26 cellular contexts compared by ENCODE assay signal in the genomic region with DNA sequence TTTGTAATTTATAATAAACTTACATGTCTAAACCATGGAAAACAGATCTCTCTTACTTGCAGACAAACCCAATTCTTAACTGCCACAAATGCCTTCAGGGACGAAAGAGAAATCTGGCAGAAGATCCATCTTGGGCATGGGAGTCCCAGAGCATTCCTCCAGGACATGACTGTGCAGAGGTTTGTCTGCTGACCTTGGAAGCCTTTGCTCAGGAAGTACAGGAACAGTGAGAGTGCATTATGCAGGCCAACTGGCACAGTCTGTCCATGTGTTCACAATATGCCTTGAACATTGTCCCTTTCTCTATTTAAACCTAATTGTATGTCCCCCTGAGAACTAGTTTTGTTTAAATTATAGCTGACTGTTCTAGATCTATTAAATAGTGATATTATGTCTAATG.
DNase-seq lines count a peak whose midpoint lies in the region; ATAC-seq, FAIRE-seq and TF ChIP-seq lines count a peak whose summit lies in the region.
"Had no signal": no experiment of that assay in that cellular context is flagged by ENCODE, and none has a peak within 500 bp of the region (broad histone marks: within the 10 kb centered on the region; RNA-seq: fewer than 3 reads in every experiment).

No MANE protein-coding gene starts in this region.

- no peak overlapping the region for H3K23ac ChIP-seq in H1 (ENCODE audit: insufficient read length)

- H3K56ac ChIP-seq in H1 (replicated peaks; ENCODE audit: insufficient read length, low read depth, low read length), result no peak overlapping the region

- H3K4me3 Mint-ChIP-seq in natural killer cell, result no peak overlapping the region
- H3K4me3 Mint-ChIP-seq: activated CD4-positive, alpha-beta T cell treated with anti-CD3 and anti-CD28 coated beads, Interleukin-2, amount 10 ng/mL, durations not matched to agents 7 days and 5 days; activated naive CD8-positive, alpha-beta T cell treated with anti-CD3 and anti-CD28 coated beads, Interleukin-2, amount 50 U/mL, for 24 hours; neural progenitor cell; T-cell had no signal

- ATAC-seq in heart left ventricle, result peak in 3 of 4 donors; percentile 46 to 54 (median 53)
- no peak for ATAC-seq in natural killer cell
- ATAC-seq: A549; activated naive CD8-positive, alpha-beta T cell treated with anti-CD3 and anti-CD28 coated beads, Interleukin-2, amount 50 U/mL, for 24 hours; mucosa of descending colon; T-cell had no signal

- H3K4ac ChIP-seq in H1 (replicated peaks; ENCODE audit: insufficient read length, low read depth, low read length), result no peak overlapping the region

- H3K9me3 ChIP-seq in heart left ventricle, result no peaks in the 10 kb centered on the region
- H3K9me3 ChIP-seq in right atrium auricular region, result no peaks in the 10 kb centered on the region
- H3K9me3 ChIP-seq in H1 (ENCODE audit: insufficient read depth in 2 of 2, low read depth in 1 of 2, low read length in 1 of 2), result no peaks in the 10 kb centered on the region
- no peaks in the 10 kb centered on the region for H3K9me3 ChIP-seq in keratinocyte (ENCODE audit: control insufficient read depth, low read depth, low read length)
- H3K9me3 ChIP-seq in WERI-Rb-1 (ENCODE audit: severe bottlenecking), result no peaks in the 10 kb centered on the region
- H3K9me3 ChIP-seq: A549, mucosa of descending colon had no signal

- POLR2A ChIA-PET in H1 (lab: Charles Lee; ENCODE audit: partially characterized antibody), result no interaction called here

- H3K23me2 ChIP-seq in H1 (ENCODE audit: low read depth, low read length), result no peaks in the 10 kb centered on the region

- no peak overlapping the region for H4K5ac ChIP-seq in H1 (ENCODE audit: insufficient read length, low read depth, low read length)

- H4K20me1 ChIP-seq in H1 (replicated peaks in 1 of 2; ENCODE audit: control insufficient read depth in 1 of 2, insufficient read depth in 2 of 2, low read length in 2 of 2) (no peaks in the 10 kb centered on the region), keratinocyte (ENCODE audit: control insufficient read depth, extremely low read depth, insufficient read depth, low read length) (no peaks in the 10 kb centered on the region)

- no peak overlapping the region for H3K27ac Mint-ChIP-seq in natural killer cell
- H3K27ac Mint-ChIP-seq: activated CD4-positive, alpha-beta T cell treated with anti-CD3 and anti-CD28 coated beads, Interleukin-2, amount 10 ng/mL, durations not matched to agents 7 days and 5 days; activated naive CD8-positive, alpha-beta T cell treated with anti-CD3 and anti-CD28 coated beads, Interleukin-2, amount 50 U/mL, for 24 hours; activated T-helper 2 cell treated with anti-CD3 and anti-CD28 coated beads, Interferon-gamma antibody, Interleukin-2, Interleukin-4, amounts not matched to agents 10 μg/mL and 5 μg/mL and 100 μg/mL, durations not matched to agents 14 hours and 24 hours and 36 hours; IgD-negative memory B cell; neural progenitor cell; T-cell had no signal

- H2AK5ac ChIP-seq in H1 (ENCODE audit: low read depth, low read length), result no peak overlapping the region

- TF ChIP-seq EP300 in H1 (IDR thresholded peaks at IDR 0.05; ENCODE audit: borderline replicate concordance in 1 of 2, low read depth in 2 of 2, low read length in 2 of 2), result no peak

- CTCF ChIA-PET in H1 (lab: Charles Lee; ENCODE audit: partially characterized antibody), result interaction anchor here (0.9 to 1.9 kb wide), 2 partner anchors 17 to 35 kb away, joined by 3 to 6 read pairs; no protein-coding TSS in a partner anchor

- H3K4me3 ChIP-seq in heart left ventricle (no peak overlapping the region), right atrium auricular region (no peak overlapping the region), H1 (ENCODE audit: extremely low read depth in 1 of 4, insufficient read depth in 2 of 4, low read depth in 3 of 4, low read length in 4 of 4) (no peak overlapping the region), keratinocyte (ENCODE audit: control insufficient read depth in 2 of 3, extremely low read depth in 1 of 3, insufficient read depth in 2 of 3, low read depth in 1 of 3, low read length in 3 of 3) (no peak overlapping the region), WERI-Rb-1 (ENCODE audit: low read depth, low read length) (no peak overlapping the region)
- H3K4me3 ChIP-seq: A549, mucosa of descending colon, neural progenitor cell had no signal

- H3K36me3 Mint-ChIP-seq in natural killer cell, result no peaks in the 10 kb centered on the region
- H3K36me3 Mint-ChIP-seq: IgD-negative memory B cell, neural progenitor cell, T-cell had no signal

- H2BK20ac ChIP-seq in H1 (ENCODE audit: low read length), result no peak overlapping the region

- 6 to 52% (median 17%) methylated on average over 1 of the region's 1 CpG for WGBS in heart left ventricle, 4 donors
- WGBS in H1 (ENCODE audit: extremely low coverage in 1 of 2, insufficient coverage in 1 of 2, insufficient read length in 1 of 2, insufficient replicate concordance in 2 of 2, low coverage in 1 of 2, low lambda C conversion rate in 2 of 2, missing lambda C conversion rate in 1 of 2), 2 experiments, result 85% methylated on average over 1 of the region's 1 CpG; no CpG with 5 or more reads in 1 of the 2 experiments

- H3K27me3 ChIP-seq in heart left ventricle (no peaks in the 10 kb centered on the region), right atrium auricular region (no peaks in the 10 kb centered on the region), H1 (replicated peaks in 1 of 4; ENCODE audit: control insufficient read depth in 3 of 4, extremely low read depth in 1 of 4, insufficient read depth in 3 of 4, low read length in 3 of 4) (no peaks in the 10 kb centered on the region), keratinocyte (ENCODE audit: control insufficient read depth, extremely low read depth, insufficient read depth, low read length) (no peaks in the 10 kb centered on the region), WERI-Rb-1 (ENCODE audit: insufficient read depth, low read depth, severe bottlenecking) (no peaks in the 10 kb centered on the region)
- H3K27me3 ChIP-seq: neural progenitor cell had no signal

- H3K79me2 ChIP-seq in H1 (ENCODE audit: control insufficient read depth in 1 of 2, insufficient read depth in 2 of 2, low read length in 2 of 2) (no peaks in the 10 kb centered on the region), keratinocyte (ENCODE audit: control insufficient read depth, insufficient read depth, low read length) (no peaks in the 10 kb centered on the region)

- H3K4me1 Mint-ChIP-seq in natural killer cell, result peaks cover 5 to 16% of the 10 kb centered on the region in 2 donors
- H3K4me1 Mint-ChIP-seq: activated CD4-positive, alpha-beta T cell treated with anti-CD3 and anti-CD28 coated beads, Interleukin-2, amount 10 ng/mL, durations not matched to agents 7 days and 5 days; activated naive CD8-positive, alpha-beta T cell treated with anti-CD3 and anti-CD28 coated beads, Interleukin-2, amount 50 U/mL, for 24 hours; IgD-negative memory B cell; neural progenitor cell; T-cell had no signal

- H4K91ac ChIP-seq in H1 (replicated peaks; ENCODE audit: insufficient read length, low read length), result peak overlapping the region; percentile 10

- H3K79me1 ChIP-seq in H1 (ENCODE audit: low read depth, low read length), result no peaks in the 10 kb centered on the region

- no peak overlapping the region for H3K14ac ChIP-seq in H1 (ENCODE audit: insufficient read length)

- no peaks in the 10 kb centered on the region for H3K27me3 Mint-ChIP-seq in natural killer cell (ENCODE audit: low read depth in 2 of 2)

- H3K36me3 ChIP-seq in heart left ventricle, result no peaks in the 10 kb centered on the region
- no peaks in the 10 kb centered on the region for H3K36me3 ChIP-seq in right atrium auricular region
- H3K36me3 ChIP-seq in H1 (ENCODE audit: control insufficient read depth in 2 of 4, insufficient read depth in 4 of 4, low read length in 3 of 4), result no peaks in the 10 kb centered on the region
- no peaks in the 10 kb centered on the region for H3K36me3 ChIP-seq in keratinocyte (ENCODE audit: control insufficient read depth in 2 of 2, extremely low read depth in 1 of 2, insufficient read depth in 2 of 2, low read length in 2 of 2)
- no peaks in the 10 kb centered on the region for H3K36me3 ChIP-seq in WERI-Rb-1
- H3K36me3 ChIP-seq: neural progenitor cell had no signal

- H2AFZ ChIP-seq in H1 (ENCODE audit: low read length) (no peak overlapping the region), keratinocyte (ENCODE audit: control insufficient read depth, low read length) (peak overlapping the region; percentile 10)
- H2AFZ ChIP-seq: neural progenitor cell had no signal

- TF ChIP-seq CTCF in heart left ventricle (IDR thresholded peaks at IDR 0.05) (no peak), right atrium auricular region (IDR thresholded peaks at IDR 0.05) (no peak), H1 (IDR thresholded peaks at IDR 0.05; ENCODE audit: control extremely low read depth in 1 of 3, insufficient read depth in 1 of 3, low read depth in 1 of 3, low read length in 3 of 3) (no peak), keratinocyte (optimal IDR thresholded peaks at IDR 0.05 in 1 of 3, IDR thresholded peaks at IDR 0.05 in 1 of 3, conservative IDR thresholded peaks at IDR 0.05 in 1 of 3; ENCODE audit: extremely low read depth in 1 of 3, insufficient read depth in 2 of 3, low read length in 3 of 3) (no peak), WERI-Rb-1 (IDR thresholded peaks at IDR 0.05; ENCODE audit: low read depth, low read length) (no peak), natural killer cell (IDR thresholded peaks at IDR 0.05) (no peak)

- TF ChIP-seq RAD21 in H1 (IDR thresholded peaks at IDR 0.05 in 1 of 2, conservative IDR thresholded peaks at IDR 0.05 in 1 of 2; ENCODE audit: low read depth in 2 of 2, low read length in 2 of 2), result no peak

- H3K4me2 ChIP-seq in H1 (ENCODE audit: insufficient read depth in 1 of 2, low read depth in 2 of 2, low read length in 2 of 2), result no peak overlapping the region
- no peak overlapping the region for H3K4me2 ChIP-seq in keratinocyte (ENCODE audit: control insufficient read depth, extremely low read depth, insufficient read depth, low read depth, low read length)
- H3K4me2 ChIP-seq: A549, neural progenitor cell had no signal

- peaks cover 4 to 10% of the 10 kb centered on the region in 2 donors for H3K9me3 Mint-ChIP-seq in natural killer cell
- H3K9me3 Mint-ChIP-seq: activated CD4-positive, alpha-beta T cell treated with anti-CD3 and anti-CD28 coated beads, Interleukin-2, amount 10 ng/mL, durations not matched to agents 7 days and 5 days; activated T-helper 2 cell treated with anti-CD3 and anti-CD28 coated beads, Interferon-gamma antibody, Interleukin-2, Interleukin-4, amounts not matched to agents 10 μg/mL and 5 μg/mL and 100 μg/mL, durations not matched to agents 14 hours and 24 hours and 36 hours; neural progenitor cell; T-cell had no signal

- no peak overlapping the region for H2BK120ac ChIP-seq in H1 (replicated peaks; ENCODE audit: low read depth, low read length)

- H4K8ac ChIP-seq in H1 (ENCODE audit: extremely low read depth, insufficient read depth, low read length), result no peak overlapping the region

- no peak for FAIRE-seq in H1 (lab: Jason Lieb, UNC)
- FAIRE-seq in keratinocyte (lab: Jason Lieb, UNC), result no peak
- FAIRE-seq: A549, bronchial epithelial cell, D721Med, TTC549 had no signal

- dilution Hi-C loops in keratinocyte (cut with MboI; ENCODE audit: extremely low pct_ligation_motif_present, low sequenced_read_pairs), result no loop called here

- intact Hi-C loops in heart left ventricle (cut with DNase I) (loop anchor here in 1 of 10 donors (2.0 kb wide), 1 partner anchor 28 kb away; no protein-coding TSS in a partner anchor), natural killer cell (cut with micrococcal nuclease) (no loop called here)

- H3K27ac ChIP-seq in heart left ventricle, result no peak overlapping the region
- H3K27ac ChIP-seq in right atrium auricular region, result no peak overlapping the region
- no peak overlapping the region for H3K27ac ChIP-seq in H1 (ENCODE audit: low read depth, low read length)
- no peak overlapping the region for H3K27ac ChIP-seq in keratinocyte (ENCODE audit: control insufficient read depth, insufficient read depth, low read length)
- H3K27ac ChIP-seq in WERI-Rb-1, result no peak overlapping the region
- H3K27ac ChIP-seq: A549, C4-2B, HL-60, neural progenitor cell had no signal

- no peak overlapping the region for H2BK5ac ChIP-seq in H1 (ENCODE audit: low read depth, low read length)

- DNase-seq in heart left ventricle, result no peak
- DNase-seq in right atrium auricular region (ENCODE audit: low spot score), result no peak
- DNase-seq in H1 (ENCODE audit: low read depth in 1 of 2, low spot score in 2 of 2), result no peak
- DNase-seq in keratinocyte (ENCODE audit: low read depth, low spot score), result no peak
- no peak for DNase-seq in WERI-Rb-1
- no peak for DNase-seq in NCI-H146 treated with DMSO at 0.1 percent for 48 hours (lab: John Stamatoyannopoulos, UW; ENCODE audit: unreplicated experiment)
- no peak for DNase-seq in NK-92 treated with Interleukin-12 subunit alpha and Interleukin-12 subunit beta, amount 100 ng/mL, for 24 hours (lab: John Stamatoyannopoulos, UW)
- DNase-seq in natural killer cell, result no peak
- DNase-seq: activated CD4-positive, alpha-beta T cell treated with anti-CD3 and anti-CD28 coated beads, Interleukin-2, amount 10 ng/mL, durations not matched to agents 7 days and 5 days; activated naive CD8-positive, alpha-beta T cell treated with anti-CD3 and anti-CD28 coated beads, Interleukin-2, amount 50 U/mL, for 24 hours; MM.1S; mucosa of descending colon; NCI-H146; OCI-M1; SHP77 treated with DMSO at 0.1 percent for 48 hours; stimulated activated CD4-positive, alpha-beta T cell treated with anti-CD3 and anti-CD28 coated beads, Interleukin-15, amount 100 ng/mL, for 24 hours; T-cell had no signal

- TF ChIP-seq POLR2A in heart left ventricle (IDR thresholded peaks at IDR 0.05) (no peak), H1 (IDR thresholded peaks at IDR 0.05; ENCODE audit: control extremely low read depth in 1 of 2, low read depth in 2 of 2, low read length in 2 of 2) (no peak)

- H3K18ac ChIP-seq in H1 (ENCODE audit: extremely low read depth, low read length), result no peak overlapping the region

- H3K9ac ChIP-seq in H1 (replicated peaks in 1 of 4; ENCODE audit: extremely low read depth in 1 of 4, low read depth in 3 of 4, low read length in 3 of 4) (no peak overlapping the region), keratinocyte (ENCODE audit: control insufficient read depth, extremely low read depth, insufficient read depth, low read length) (no peak overlapping the region)
- H3K9ac ChIP-seq: neural progenitor cell had no signal

- H3K9me1 ChIP-seq in keratinocyte (ENCODE audit: control insufficient read depth, extremely low read depth, insufficient read depth, low read length), result no peaks in the 10 kb centered on the region

- H2BK12ac ChIP-seq in H1 (ENCODE audit: low read depth, low read length), result no peak overlapping the region

- no peak overlapping the region for H2BK15ac ChIP-seq in H1 (ENCODE audit: low read length)

- peaks cover 0 to 17% (median 0%) of the 10 kb centered on the region in 12 donors for H3K4me1 ChIP-seq in heart left ventricle
- H3K4me1 ChIP-seq in right atrium auricular region, result peaks cover 0 to 4% of the 10 kb centered on the region in 2 donors
- H3K4me1 ChIP-seq in H1 (replicated peaks in 1 of 4; ENCODE audit: control insufficient read depth in 3 of 4, insufficient read depth in 4 of 4, low read length in 3 of 4), result no peaks in the 10 kb centered on the region; a peak in 1 of 7 replicates
- peaks cover under 1% of the 10 kb centered on the region for H3K4me1 ChIP-seq in keratinocyte (ENCODE audit: control insufficient read depth, extremely low read depth, insufficient read depth, low read length)
- H3K4me1 ChIP-seq: neural progenitor cell had no signal

Comparison
In these comparisons a context has a peak if more than half of its experiments do, and no peak if none do; other contexts are left out.
1. ATAC-seq: peak in heart left ventricle (3 of 4); none in natural killer cell (0 of 3).